9 cellular contexts compared by ENCODE assay signal in the genomic region with DNA sequence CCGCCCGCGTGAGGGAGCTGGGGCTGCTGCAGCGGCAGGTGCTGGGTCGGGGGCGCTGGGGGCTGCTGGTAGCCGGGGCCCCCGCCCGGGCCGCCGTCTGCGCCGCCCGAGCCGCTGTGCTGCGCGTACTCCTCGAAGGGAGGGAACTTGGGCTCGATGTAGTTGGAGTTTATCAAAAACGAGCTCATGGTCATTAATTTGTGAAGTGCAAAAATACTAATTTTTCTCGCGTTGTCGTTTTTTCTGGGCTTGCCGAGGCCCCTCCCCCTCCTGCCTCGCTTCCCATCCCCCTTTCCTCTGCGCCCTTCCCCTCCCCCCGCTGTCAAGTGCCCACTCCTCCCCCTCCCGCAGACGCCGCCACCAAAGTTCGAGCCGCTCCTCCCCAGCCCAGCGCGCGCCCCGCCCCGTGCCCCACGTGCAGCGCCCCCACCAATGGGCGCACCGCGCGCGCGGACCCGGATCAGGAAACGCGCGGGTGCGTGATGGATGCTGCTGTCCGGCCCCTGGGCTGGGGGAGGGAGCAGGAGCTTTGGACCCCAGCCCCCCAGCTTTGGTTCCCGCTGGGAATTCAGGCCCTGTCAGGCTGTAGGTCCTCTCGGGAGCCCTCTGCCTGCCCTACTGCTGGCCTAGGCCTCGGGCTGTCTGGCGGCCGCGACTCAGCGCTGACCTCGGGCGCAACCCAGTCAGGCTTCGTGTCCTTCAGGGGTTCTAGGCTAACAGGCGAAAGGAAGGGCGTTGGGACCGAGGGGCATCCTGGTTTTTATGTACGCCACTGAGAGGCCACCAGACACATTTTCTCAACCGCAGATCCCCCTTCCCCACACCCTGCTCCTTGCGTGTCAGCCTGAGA. TPM values are rescaled to one million over a fixed set of nuclear protein-coding genes. Genes with fewer than 3 reads are reported as not detected.
DNase-seq lines count a peak whose midpoint lies in the region; ATAC-seq and TF ChIP-seq lines count a peak whose summit lies in the region.
"Had no signal": no experiment of that assay in that cellular context is flagged by ENCODE, and none has a peak within 500 bp of the region (broad histone marks: within the 10 kb centered on the region; RNA-seq: fewer than 3 reads in every experiment).

Gene HOXA4 (minus strand): TSS at position 218 of the 850 bp plus-strand sequence. CDS start 24 bp downstream, at position 194.

- TF ChIP-seq POLR2A in ovary (IDR thresholded peaks at IDR 0.05) (no peak), thyroid gland (IDR thresholded peaks at IDR 0.05) (peak in 1 of 2 donors; percentile 49)

- no TSS peak for BruUV-seq in Panc1 (replicated peaks; lab: Mats Ljungman, UMichigan)

- POLR2A ChIA-PET in Panc1 (lab: Charles Lee) = interaction anchor here (0.6 kb wide), 1 partner anchor 33 kb away, joined by 5 read pairs; no protein-coding TSS in a partner anchor

- H3K4me3 ChIP-seq in Panc1 (ENCODE audit: low read depth in 2 of 2, low read length in 2 of 2) (no peak within 1 kb of the TSS), ovary (peak within 1 kb of the TSS; percentile 53), thyroid gland (replicated peaks in 1 of 3) (peak within 1 kb of the TSS in 1 of 3 donors; percentile 30)
- H3K4me3 ChIP-seq: BLaER1 treated with 17β-estradiol and CSF1 and Interleukin-3, amounts not matched to agents 10 nM and 100 nM had no signal

- H3K27ac ChIP-seq in Panc1 (ENCODE audit: low read length) = peak within 1 kb of the TSS; percentile 98
- H3K27ac ChIP-seq in ovary = peak within 1 kb of the TSS in 1 of 2 donors; percentile 61
- peak within 1 kb of the TSS in 2 of 3 donors; percentile 44 to 65 for H3K27ac ChIP-seq in thyroid gland
- H3K27ac ChIP-seq: BLaER1 treated with 17β-estradiol and CSF1 and Interleukin-3, amounts not matched to agents 10 nM and 100 nM had no signal

- TF ChIP-seq CTCF in Panc1 (IDR thresholded peaks at IDR 0.05) (no peak), ovary (IDR thresholded peaks at IDR 0.05) (no peak), thyroid gland (IDR thresholded peaks at IDR 0.05) (no peak)

- no peak for TF ChIP-seq EP300 in ovary (IDR thresholded peaks at IDR 0.05)

- H3K9me3 ChIP-seq in Panc1 (ENCODE audit: control insufficient read depth, insufficient read depth, low read depth, low read length) = no peaks in the 10 kb centered on the region
- H3K9me3 ChIP-seq in ovary = peaks cover 0 to 5% of the 10 kb centered on the region in 2 donors
- no peaks in the 10 kb centered on the region for H3K9me3 ChIP-seq in thyroid gland

- WGBS in ovary, 3 donors = 2 to 4% (median 2%) methylated on average over 47 to 67 of the region's 67 CpGs
- WGBS in thyroid gland, 2 donors = 4 to 5% methylated on average over 43 to 57 of the region's 67 CpGs

- H3K36me3 ChIP-seq in Panc1 (ENCODE audit: control insufficient read depth, insufficient read depth, low read length) (no peaks in the 10 kb centered on the region), ovary (no peaks in the 10 kb centered on the region), thyroid gland (no peaks in the 10 kb centered on the region)
- H3K36me3 ChIP-seq: BLaER1 treated with 17β-estradiol and CSF1 and Interleukin-3, amounts not matched to agents 10 nM and 100 nM had no signal

- H3K27me3 ChIP-seq in Panc1 (ENCODE audit: control insufficient read depth, insufficient read depth, low read length) (no peaks in the 10 kb centered on the region), ovary (no peaks in the 10 kb centered on the region), thyroid gland (peaks cover 33% of the 10 kb centered on the region)

- DNase-seq in NCI-H187 (lab: John Stamatoyannopoulos, UW) (peak; percentile 70 to 75), NCI-H187 treated with DMSO at 0.1 percent for 48 hours (lab: John Stamatoyannopoulos, UW) (no peak), Panc1 (ENCODE audit: low read depth, low spot score) (no peak), germinal center (ENCODE audit: low spot score) (peak; percentile 91), ovary (peak; percentile 80 to 94 (median 88)), thyroid gland (peak; percentile 41 to 60), DMS153 (lab: John Stamatoyannopoulos, UW) (no peak)
- DNase-seq in activated T-helper 9 cell treated with anti-CD3 and anti-CD28 coated beads, Interleukin-2, amount 50 U/mL, for 16 hours (ENCODE audit: low read depth) = peak; percentile 64

- CTCF ChIA-PET in Panc1 (lab: Charles Lee) = no interaction called here

- in situ Hi-C loops in Panc1 (cut with HindIII; ENCODE audit: low pct_unique_long_range_greater_than_20kb, low sequenced_read_pairs) = no loop called here

- intact Hi-C loops in Panc1 (cut with micrococcal nuclease; ENCODE audit: unreplicated experiment) (no loop called here), ovary (cut with DNase I) (loop anchor here in 1 of 4 donors (5.0 kb wide), 1 partner anchor 273 kb away; no protein-coding TSS in a partner anchor), thyroid gland (cut with DNase I) (no loop called here)

- H3K4me1 ChIP-seq in Panc1 (ENCODE audit: control insufficient read depth, insufficient read depth, low read length) (peaks cover 75% of the 10 kb centered on the region), ovary (ENCODE audit: insufficient read depth) (peaks cover 6% of the 10 kb centered on the region), thyroid gland (peaks cover 0 to 7% of the 10 kb centered on the region in 2 donors)

- ATAC-seq in Panc1 = no peak

RNA-seq across cellular contexts. Expression of gene HOXA4, which starts in this region (rescaled TPM):
- total RNA-seq in Panc1 (2021; ENCODE audit: unreplicated experiment) (0.39 TPM), ovary (10 to 100 TPM in 2 of 7 donors, 1 to 10 TPM in 3, under 1 TPM in 2; 0.22 to 34.0 (median 2.3) TPM), thyroid gland (1 to 10 TPM in 3 of 4 donors, under 1 TPM in 1; 0.56 to 2.1 (median 1.3) TPM)
- polyA plus RNA-seq in Panc1 (2012; ENCODE audit: insufficient read length) = 0.45 TPM
- 10 to 100 TPM in 1 of 2 donors, 1 to 10 TPM in 1; 6.6 to 12.9 TPM for polyA plus RNA-seq in ovary

Comparison
In these comparisons a context has a peak if more than half of its experiments do, and no peak if none do; other contexts are left out.
1. DNase-seq: peak in NCI-H187 (2 of 2), activated T-helper 9 cell treated with anti-CD3 and anti-CD28 coated beads, Interleukin-2, amount 50 U/mL, for 16 hours (single experiment), germinal center (single experiment), ovary (5 of 5) and thyroid gland (2 of 2); none in NCI-H187 treated with DMSO at 0.1 percent for 48 hours (single experiment), Panc1 (single experiment) and DMS153 (single experiment).